In the genomic region with DNA sequence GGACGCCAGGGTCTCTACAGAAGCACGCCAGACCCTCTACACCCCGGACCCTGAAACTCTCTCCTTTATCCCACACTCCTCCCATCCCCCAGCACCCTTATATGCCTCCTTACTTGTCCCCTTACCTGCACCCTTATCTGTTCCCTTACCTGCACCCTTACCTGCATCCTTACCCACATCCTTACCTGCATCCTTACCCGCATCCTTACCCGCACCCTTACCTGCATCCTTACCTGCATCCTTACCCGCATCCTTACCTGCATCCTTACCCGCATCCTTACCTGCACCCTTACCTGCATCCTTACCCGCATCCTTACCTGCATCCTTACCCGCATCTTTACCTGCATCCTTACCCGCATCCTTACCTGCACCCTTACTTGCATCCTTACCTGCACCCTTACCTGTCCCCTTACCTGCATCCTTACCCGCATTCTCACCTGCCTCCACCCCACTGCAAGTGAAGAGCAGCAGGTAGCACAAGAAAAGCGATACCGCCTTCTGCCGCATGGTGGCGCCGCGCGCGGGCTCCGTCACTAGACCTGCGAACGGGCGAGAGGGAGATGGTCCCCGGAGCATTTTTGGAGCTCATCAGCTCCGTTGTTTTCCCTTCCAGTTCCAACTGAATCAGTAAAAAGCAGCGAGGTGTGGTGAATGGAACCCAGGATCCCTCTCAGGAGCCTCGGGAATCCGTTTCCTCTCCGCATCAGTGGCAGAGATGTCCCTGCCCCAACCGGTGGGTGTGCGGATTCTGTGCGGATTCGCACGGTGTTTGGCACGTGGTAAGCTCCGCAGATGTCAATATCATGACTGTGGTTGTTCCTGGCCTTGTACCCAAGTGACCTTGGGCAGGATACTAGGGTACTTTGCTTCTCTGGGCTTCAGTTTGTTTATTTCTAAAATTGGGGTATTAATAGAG, we compare ENCODE assay signal across 8 cellular contexts. TPM values are rescaled to one million over a fixed set of nuclear protein-coding genes. Genes with fewer than 3 reads are reported as not detected.
A peak's percentile ranks its signal among the peaks of the same experiment; 100 is the strongest.
DNase-seq lines count a peak whose midpoint lies in the region; ATAC-seq and TF ChIP-seq lines count a peak whose summit lies in the region.

No MANE protein-coding gene starts in this region.

- peak; percentile 43 for ATAC-seq in activated CD4-positive, alpha-beta T cell treated with anti-CD3 and anti-CD28 coated beads for 36 hours
- ATAC-seq in right lobe of liver: peak; percentile 47 to 58 (median 52)
- ATAC-seq in GM21360 (IDR thresholded peaks at IDR 0.05; ENCODE audit: unreplicated experiment): no peak

- DNase-seq in NCI-H82 (lab: John Stamatoyannopoulos, UW) (peak; percentile 85), NCI-H82 treated with DMSO at 0.1 percent for 48 hours (lab: John Stamatoyannopoulos, UW; ENCODE audit: unreplicated experiment) (no peak), NCI-H2107 (lab: John Stamatoyannopoulos, UW) (peak; percentile 71), cerebellum (ENCODE audit: low spot score) (peak; percentile 81), right lobe of liver (peak; percentile 79 to 84 (median 82))
- peak; percentile 93 for DNase-seq in activated CD4-positive, alpha-beta T cell treated with anti-CD3 and anti-CD28 coated beads for 36 hours
- DNase-seq in stimulated activated CD4-positive, alpha-beta T cell treated with anti-CD3 and anti-CD28 coated beads, Interleukin-4, amount 100 ng/mL, for 4 hours: peak; percentile 76 to 92

- peaks cover 31% of the 10 kb centered on the region for H3K4me1 Mint-ChIP-seq in activated CD4-positive, alpha-beta T cell treated with anti-CD3 and anti-CD28 coated beads for 36 hours

- no peaks in the 10 kb centered on the region for H3K27me3 ChIP-seq in right lobe of liver

- peak overlapping the region in 1 of 3 donors; percentile 44 for H3K27ac ChIP-seq in right lobe of liver

- peak overlapping the region in 2 of 3 donors; percentile 35 to 43 for H3K4me3 ChIP-seq in right lobe of liver

- no peaks in the 10 kb centered on the region for H3K9me3 Mint-ChIP-seq in activated CD4-positive, alpha-beta T cell treated with anti-CD3 and anti-CD28 coated beads for 36 hours (ENCODE audit: low read depth)

- 11% methylated on average over 27 of the region's 36 CpGs for WGBS in right lobe of liver (ENCODE audit: insufficient coverage, low coverage, low lambda C conversion rate, missing lambda C conversion rate)

- CTCF ChIA-PET in activated CD4-positive, alpha-beta T cell treated with anti-CD3 and anti-CD28 coated beads for 36 hours (lab: Charles Lee): interaction anchor here (0.6 to 2.2 kb wide), 57 partner anchors 8 to 1464 kb away, joined by 3 to 14 read pairs (median 4); partner anchors contain the start of genes AHDC1, ATP5IF1, FAM76A and MAP3K6

- TF ChIP-seq CTCF in right lobe of liver (IDR thresholded peaks at IDR 0.05): peak; percentile 71 to 89 (median 83)

- H3K36me3 Mint-ChIP-seq in activated CD4-positive, alpha-beta T cell treated with anti-CD3 and anti-CD28 coated beads for 36 hours (ENCODE audit: low read depth): peaks cover 11% of the 10 kb centered on the region

- no peak for TF ChIP-seq POLR2A in right lobe of liver (IDR thresholded peaks at IDR 0.05)

- H3K27ac Mint-ChIP-seq in activated CD4-positive, alpha-beta T cell treated with anti-CD3 and anti-CD28 coated beads for 36 hours: peak overlapping the region; percentile 65

- H3K4me3 Mint-ChIP-seq in activated CD4-positive, alpha-beta T cell treated with anti-CD3 and anti-CD28 coated beads for 36 hours: peak overlapping the region; percentile 83

- intact Hi-C loops in activated CD4-positive, alpha-beta T cell treated with anti-CD3 and anti-CD28 coated beads for 36 hours (cut with DNase I, micrococcal nuclease): loop anchor here in 1 of 2 experiments (1.0 kb wide), 3 partner anchors 50 to 310 kb away; partner anchors contain the start of gene PPP1R8
- intact Hi-C loops in right lobe of liver (cut with DNase I): loop anchor here in 1 of 2 donors (10.0 kb wide), 1 partner anchor 114 kb away; no protein-coding TSS in a partner anchor

- no peaks in the 10 kb centered on the region for H3K36me3 ChIP-seq in right lobe of liver

- POLR2A ChIA-PET in activated CD4-positive, alpha-beta T cell treated with anti-CD3 and anti-CD28 coated beads for 36 hours (lab: Charles Lee): interaction anchor here (0.6 to 1.0 kb wide), 2 partner anchors 10 to 57 kb away, joined by 3 to 5 read pairs; partner anchors contain the start of gene FAM76A

- H3K4me1 ChIP-seq in right lobe of liver: peaks cover 0 to 21% (median 5%) of the 10 kb centered on the region in 4 donors

- H3K27me3 Mint-ChIP-seq in activated CD4-positive, alpha-beta T cell treated with anti-CD3 and anti-CD28 coated beads for 36 hours: no peaks in the 10 kb centered on the region

- no peaks in the 10 kb centered on the region for H3K9me3 ChIP-seq in right lobe of liver

RNA-seq across cellular contexts. Expression of gene IFI6, which starts 2.9 kb away (rescaled TPM):
- 10 to 100 TPM; 41.8 to 62.5 TPM for total RNA-seq in activated CD4-positive, alpha-beta T cell treated with anti-CD3 and anti-CD28 coated beads for 36 hours
- total RNA-seq in cerebellum: 12.8 TPM
- total RNA-seq in right lobe of liver: 10 to 100 TPM in 5 of 6 experiments, 1 to 10 TPM in 1; 9.5 to 45.7 (median 33.2) TPM

RNA-seq across cellular contexts. Expression of gene FGR, which starts 34.1 kb away (rescaled TPM):
- under 1 TPM in 1 of 2 experiments, not detected in 1; 0.11 TPM for total RNA-seq in activated CD4-positive, alpha-beta T cell treated with anti-CD3 and anti-CD28 coated beads for 36 hours
- total RNA-seq in cerebellum (1.9 TPM), right lobe of liver (1 to 10 TPM; 2.5 to 10.0 (median 6.3) TPM)

RNA-seq across cellular contexts. Expression of gene FAM76A, which starts 56.7 kb away (rescaled TPM):
- 1 to 10 TPM; 7.4 to 8.1 TPM for total RNA-seq in activated CD4-positive, alpha-beta T cell treated with anti-CD3 and anti-CD28 coated beads for 36 hours
- 9.9 TPM for total RNA-seq in cerebellum
- total RNA-seq in right lobe of liver: 1 to 10 TPM; 3.5 to 7.4 (median 4.9) TPM
